Comparison of ENCODE assay signal across 11 cellular contexts in genomic region chr16:27244363-27244755, GRCh38. TPM values are rescaled to one million over a fixed set of nuclear protein-coding genes. Genes with fewer than 3 reads are reported as not detected.
DNase-seq lines count a peak whose midpoint lies in the region; ATAC-seq, FAIRE-seq and TF ChIP-seq lines count a peak whose summit lies in the region.
"Had no signal": no experiment of that assay in that cellular context is flagged by ENCODE, and none has a peak within 500 bp of the region (broad histone marks: within the 10 kb centered on the region; RNA-seq: fewer than 3 reads in every experiment).

No MANE protein-coding gene starts in this region.

- no peak overlapping the region for H3K9ac ChIP-seq in H1 (replicated peaks in 1 of 4; ENCODE audit: extremely low read depth in 1 of 4, low read depth in 3 of 4, low read length in 3 of 4)

- ATAC-seq in HG03432 (IDR thresholded peaks at IDR 0.05; ENCODE audit: unreplicated experiment) (no peak), HG02938 (IDR thresholded peaks at IDR 0.05; ENCODE audit: unreplicated experiment) (no peak), GM23338 (no peak), GM18502 (IDR thresholded peaks at IDR 0.05; ENCODE audit: poor library complexity, unreplicated experiment) (no peak)

- H4K20me1 ChIP-seq in H1 (replicated peaks in 1 of 2; ENCODE audit: control insufficient read depth in 1 of 2, insufficient read depth in 2 of 2, low read length in 2 of 2) (no peaks in the 10 kb centered on the region), GM23338 (replicated peaks; ENCODE audit: insufficient read depth) (no peaks in the 10 kb centered on the region)

- H3K36me3 ChIP-seq in ACC112 (ENCODE audit: insufficient read depth, low read length) (no peaks in the 10 kb centered on the region), SJCRH30 (no peaks in the 10 kb centered on the region), H1 (ENCODE audit: control insufficient read depth in 2 of 4, insufficient read depth in 4 of 4, low read length in 3 of 4) (no peaks in the 10 kb centered on the region), prostate gland (no peaks in the 10 kb centered on the region), GM23338 (ENCODE audit: insufficient read depth) (no peaks in the 10 kb centered on the region)
- H3K36me3 ChIP-seq: ovary had no signal

- no peak overlapping the region for H3K4ac ChIP-seq in H1 (replicated peaks; ENCODE audit: insufficient read length, low read depth, low read length)

- H3K9me3 ChIP-seq in SJCRH30 (replicated peaks) (no peaks in the 10 kb centered on the region), H1 (ENCODE audit: insufficient read depth in 2 of 2, low read depth in 1 of 2, low read length in 1 of 2) (no peaks in the 10 kb centered on the region), prostate gland (no peaks in the 10 kb centered on the region)
- H3K9me3 ChIP-seq: ovary had no signal

- H3K27me3 Mint-ChIP-seq in GM23338 (ENCODE audit: insufficient read depth, low read depth, poor library complexity), result peaks cover 5% of the 10 kb centered on the region
- H3K27me3 Mint-ChIP-seq: IgD-negative memory B cell had no signal

- no peak overlapping the region for H2BK5ac ChIP-seq in H1 (ENCODE audit: low read depth, low read length)

- TF ChIP-seq POLR2A in H1 (IDR thresholded peaks at IDR 0.05; ENCODE audit: control extremely low read depth in 1 of 2, low read depth in 2 of 2, low read length in 2 of 2), result no peak
- TF ChIP-seq POLR2A in prostate gland (IDR thresholded peaks at IDR 0.05), result no peak

- no peaks in the 10 kb centered on the region for H3K79me1 ChIP-seq in H1 (ENCODE audit: low read depth, low read length)

- intact Hi-C loops in prostate gland (cut with DNase I), result loop anchor here (5.0 kb wide), 2 partner anchors 73 to 88 kb away; no protein-coding TSS in a partner anchor

- H3K27me3 ChIP-seq in ACC112 (ENCODE audit: insufficient read depth, low read length) (no peaks in the 10 kb centered on the region), SJCRH30 (no peaks in the 10 kb centered on the region), H1 (replicated peaks in 1 of 4; ENCODE audit: control insufficient read depth in 3 of 4, extremely low read depth in 1 of 4, insufficient read depth in 3 of 4, low read length in 3 of 4) (no peaks in the 10 kb centered on the region), prostate gland (replicated peaks; ENCODE audit: insufficient read depth) (no peaks in the 10 kb centered on the region), GM23338 (ENCODE audit: insufficient read depth) (no peaks in the 10 kb centered on the region)
- H3K27me3 ChIP-seq: ovary had no signal

- H4K91ac ChIP-seq in H1 (replicated peaks; ENCODE audit: insufficient read length, low read length), result no peak overlapping the region

- no peak overlapping the region for H2BK12ac ChIP-seq in H1 (ENCODE audit: low read depth, low read length)

- peaks cover 23% of the 10 kb centered on the region for H3K4me1 Mint-ChIP-seq in GM23338

- POLR2A ChIA-PET in H1 (lab: Charles Lee; ENCODE audit: partially characterized antibody), result interaction anchor here (1.1 kb wide), 1 partner anchor 41 kb away, joined by 3 read pairs; no protein-coding TSS in a partner anchor

- no peak overlapping the region for H3K4me3 ChIP-seq in ACC112 (ENCODE audit: low read depth, low read length)
- H3K4me3 ChIP-seq in SJCRH30, result no peak overlapping the region
- no peak overlapping the region for H3K4me3 ChIP-seq in H1 (ENCODE audit: extremely low read depth in 1 of 4, insufficient read depth in 2 of 4, low read depth in 3 of 4, low read length in 4 of 4)
- H3K4me3 ChIP-seq in prostate gland, result no peak overlapping the region
- no peak overlapping the region for H3K4me3 ChIP-seq in GM23338
- H3K4me3 ChIP-seq: ovary had no signal

- H3K9me2 ChIP-seq in GM23338 (ENCODE audit: insufficient read depth), result no peaks in the 10 kb centered on the region

- H2AK5ac ChIP-seq in H1 (ENCODE audit: low read depth, low read length), result no peak overlapping the region

- no peaks in the 10 kb centered on the region; the same call in 2 of the 3 replicates for H3K9me3 Mint-ChIP-seq in GM23338

- no peak for FAIRE-seq in H1 (lab: Jason Lieb, UNC)

- no peak for TF ChIP-seq RAD21 in H1 (IDR thresholded peaks at IDR 0.05 in 1 of 2, conservative IDR thresholded peaks at IDR 0.05 in 1 of 2; ENCODE audit: low read depth in 2 of 2, low read length in 2 of 2)

- H3K79me2 ChIP-seq in ACC112 (ENCODE audit: control insufficient read depth, insufficient read depth, low read length, unreplicated experiment), result peaks cover 26% of the 10 kb centered on the region
- no peaks in the 10 kb centered on the region for H3K79me2 ChIP-seq in H1 (ENCODE audit: control insufficient read depth in 1 of 2, insufficient read depth in 2 of 2, low read length in 2 of 2)
- H3K79me2 ChIP-seq in GM23338 (replicated peaks; ENCODE audit: insufficient read depth), result no peaks in the 10 kb centered on the region

- no peak for TF ChIP-seq EP300 in H1 (IDR thresholded peaks at IDR 0.05; ENCODE audit: borderline replicate concordance in 1 of 2, low read depth in 2 of 2, low read length in 2 of 2)

- H3F3A ChIP-seq in GM23338 (replicated peaks; ENCODE audit: low read depth), result no peaks in the 10 kb centered on the region

- CTCF ChIA-PET in H1 (lab: Charles Lee; ENCODE audit: partially characterized antibody), result interaction anchor here (1.0 to 17.4 kb wide), 5 partner anchors 11 to 125 kb away, joined by 3 to 241 read pairs (median 14); no protein-coding TSS in a partner anchor

- no peak overlapping the region for H3K18ac ChIP-seq in H1 (ENCODE audit: extremely low read depth, low read length)

- H3K14ac ChIP-seq in H1 (ENCODE audit: insufficient read length), result no peak overlapping the region

- H3K23me2 ChIP-seq in H1 (ENCODE audit: low read depth, low read length), result no peaks in the 10 kb centered on the region

- no peak overlapping the region for H3K27ac Mint-ChIP-seq in GM23338
- H3K27ac Mint-ChIP-seq: IgD-negative memory B cell had no signal

- H3K56ac ChIP-seq in H1 (replicated peaks; ENCODE audit: insufficient read length, low read depth, low read length), result no peak overlapping the region

- H4K8ac ChIP-seq in H1 (ENCODE audit: extremely low read depth, insufficient read depth, low read length), result no peak overlapping the region; the same call in 1 of the 2 replicates

- H3K23ac ChIP-seq in H1 (ENCODE audit: insufficient read length), result no peak overlapping the region

- no peak for TF ChIP-seq CTCF in H1 (IDR thresholded peaks at IDR 0.05; ENCODE audit: control extremely low read depth in 1 of 3, insufficient read depth in 1 of 3, low read depth in 1 of 3, low read length in 3 of 3)
- no peak for TF ChIP-seq CTCF in prostate gland (IDR thresholded peaks at IDR 0.05)
- no peak for TF ChIP-seq CTCF in GM23338 (conservative IDR thresholded peaks at IDR 0.05; ENCODE audit: low read depth in 2 of 2)

- no peak overlapping the region for H2AFZ ChIP-seq in ACC112 (ENCODE audit: low read length, unreplicated experiment)
- no peak overlapping the region for H2AFZ ChIP-seq in H1 (ENCODE audit: low read length)
- no peak overlapping the region for H2AFZ ChIP-seq in GM23338

- H3K4me1 ChIP-seq in ACC112 (ENCODE audit: control insufficient read depth, insufficient read depth, low read length, unreplicated experiment), result peaks cover 64% of the 10 kb centered on the region
- H3K4me1 ChIP-seq in SJCRH30, result peaks cover 17% of the 10 kb centered on the region
- H3K4me1 ChIP-seq in H1 (replicated peaks in 1 of 4; ENCODE audit: control insufficient read depth in 3 of 4, insufficient read depth in 4 of 4, low read length in 3 of 4), result peaks cover 0 to 6% (median 3%) of the 10 kb centered on the region in 4 experiments; a peak in 3 of 7 replicates
- H3K4me1 ChIP-seq in prostate gland (replicated peaks), result peaks cover 4% of the 10 kb centered on the region
- H3K4me1 ChIP-seq in GM23338 (ENCODE audit: insufficient read depth), result peaks cover 10% of the 10 kb centered on the region

- no peak overlapping the region for H2BK120ac ChIP-seq in H1 (replicated peaks; ENCODE audit: low read depth, low read length)

- H3K4me2 ChIP-seq in H1 (ENCODE audit: insufficient read depth in 1 of 2, low read depth in 2 of 2, low read length in 2 of 2) (no peak overlapping the region), GM23338 (no peak overlapping the region)

- no peaks in the 10 kb centered on the region; the same call in 1 of the 3 replicates for H3K36me3 Mint-ChIP-seq in GM23338 (ENCODE audit: low read depth)

- DNase-seq in SJCRH30 (no peak), H1 (ENCODE audit: low read depth in 1 of 2, low spot score in 2 of 2) (no peak), prostate gland (ENCODE audit: low spot score) (no peak), GM23338 (ENCODE audit: low spot score) (no peak)
- DNase-seq: effector CD4-positive, alpha-beta T cell had no signal

- H2BK15ac ChIP-seq in H1 (ENCODE audit: low read length), result 0 out of 2 replicates have a peak overlapping the region, but pooled peaks have one; percentile 16

- H3K4me3 Mint-ChIP-seq in GM23338, result no peak overlapping the region
- H3K4me3 Mint-ChIP-seq: IgD-negative memory B cell had no signal

- WGBS in H1 (ENCODE audit: extremely low coverage in 1 of 2, insufficient coverage in 1 of 2, insufficient read length in 1 of 2, insufficient replicate concordance in 2 of 2, low coverage in 1 of 2, low lambda C conversion rate in 2 of 2, missing lambda C conversion rate in 1 of 2), 2 experiments, result 79% methylated on average over 7 of the region's 7 CpGs; no CpG with 5 or more reads in 1 of the 2 experiments
- WGBS in prostate gland, result 92% methylated on average over 7 of the region's 7 CpGs

- no peak overlapping the region for H2BK20ac ChIP-seq in H1 (ENCODE audit: low read length)

- no peak overlapping the region for H4K5ac ChIP-seq in H1 (ENCODE audit: insufficient read length, low read depth, low read length)

- H3K27ac ChIP-seq in ACC112 (ENCODE audit: low read depth, low read length) (peak overlapping the region; percentile 89), SJCRH30 (0 out of 2 replicates have a peak overlapping the region, but pooled peaks have one; percentile 93), H1 (ENCODE audit: low read depth, low read length) (no peak overlapping the region), prostate gland (peak overlapping the region; percentile 19 to 62), GM23338 (ENCODE audit: low read depth) (no peak overlapping the region)

RNA-seq across cellular contexts. Expression of gene NSMCE1, which starts 24.2 kb away (rescaled TPM):
- 38.3 and 39.5 TPM in 2 replicates for total RNA-seq in SJCRH30 (2014; rRNA removed; shearing (Covaris generic))
- total RNA-seq in H1 (2021; fragmentation: NEBNext Ultra II Directional; extraction: Animal tissue kit (Norgen Biotek cat#: 25700)), result 16.6 and 18.4 TPM in 2 replicates
- 8.1 and 8.7 TPM in 2 replicates for polyA plus RNA-seq in H1 (2011; rRNA removed)
- polyA plus RNA-seq in H1 (2011; cell fraction: cytosol; rRNA removed), result 14.7 TPM
- 7.4 TPM for polyA plus RNA-seq in H1 (2011; cell fraction: nucleus; rRNA removed)
- 20.7 to 29.4 TPM (median 24.4 TPM) in 4 replicates for polyA plus RNA-seq in H1 (2012, experiment 1 of 2)
- 29.3 TPM for polyA plus RNA-seq in H1 (2012, experiment 2 of 2)
- 35.3 TPM for polyA plus RNA-seq in H1 (2013, experiment 1 of 2)
- polyA plus RNA-seq in H1 (2013, experiment 2 of 2), result 37.6 TPM
- polyA minus RNA-seq in H1 (2011; rRNA and poly(A)+ RNA removed), result 6.5 and 28.8 TPM in 2 replicates
- 7.0 TPM for polyA minus RNA-seq in H1 (2011; cell fraction: cytosol; rRNA and poly(A)+ RNA removed)
- 3.3 TPM for polyA minus RNA-seq in H1 (2011; cell fraction: nucleus; rRNA and poly(A)+ RNA removed)
- 10 to 100 TPM; 55.4 to 71.7 TPM for total RNA-seq in prostate gland
- total RNA-seq in GM23338 (2014; rRNA removed; shearing (Covaris generic)), result 30.6 and 33.9 TPM in 2 replicates
- 47.2 and 50.8 TPM in 2 replicates for polyA plus RNA-seq in GM23338 (2016; fragmentation: Nextera tagmentation; extraction: Ambion mirVana)

RNA-seq across cellular contexts. Expression of gene KDM8, which starts 41.0 kb away (rescaled TPM):
- 4.3 and 4.9 TPM in 2 replicates for total RNA-seq in SJCRH30 (2014; rRNA removed; shearing (Covaris generic))
- 10.3 and 14.6 TPM in 2 replicates for total RNA-seq in H1 (2021; fragmentation: NEBNext Ultra II Directional; extraction: Animal tissue kit (Norgen Biotek cat#: 25700))
- polyA plus RNA-seq in H1 (2011; rRNA removed), result 8.1 and 12.8 TPM in 2 replicates
- polyA plus RNA-seq in H1 (2011; cell fraction: cytosol; rRNA removed), result 7.2 TPM
- 11.6 TPM for polyA plus RNA-seq in H1 (2011; cell fraction: nucleus; rRNA removed)
- polyA plus RNA-seq in H1 (2012, experiment 1 of 2), result 5.0 to 9.1 TPM (median 7.2 TPM) in 4 replicates
- polyA plus RNA-seq in H1 (2012, experiment 2 of 2), result 6.9 TPM
- polyA plus RNA-seq in H1 (2013, experiment 1 of 2), result 4.7 TPM
- 4.9 TPM for polyA plus RNA-seq in H1 (2013, experiment 2 of 2)
- 6.5 and 11.8 TPM in 2 replicates for polyA minus RNA-seq in H1 (2011; rRNA and poly(A)+ RNA removed)
- polyA minus RNA-seq in H1 (2011; cell fraction: cytosol; rRNA and poly(A)+ RNA removed), result 4.6 TPM
- polyA minus RNA-seq in H1 (2011; cell fraction: nucleus; rRNA and poly(A)+ RNA removed), result 16.0 TPM
- total RNA-seq in prostate gland, result 10 to 100 TPM in 1 of 2 donors, 1 to 10 TPM in 1; 5.6 to 15.3 TPM
- 5.1 and 9.1 TPM in 2 replicates for total RNA-seq in GM23338 (2014; rRNA removed; shearing (Covaris generic))
- 3.8 and 5.7 TPM in 2 replicates for polyA plus RNA-seq in GM23338 (2016; fragmentation: Nextera tagmentation; extraction: Ambion mirVana)

Comparison
In these comparisons a context has a peak if more than half of its experiments do, and no peak if none do; other contexts are left out.
1. H3K27ac ChIP-seq: peak in ACC112 (single experiment), SJCRH30 (single experiment) and prostate gland (2 of 2); none in H1 (single experiment) and GM23338 (single experiment).